In the genomic region with DNA sequence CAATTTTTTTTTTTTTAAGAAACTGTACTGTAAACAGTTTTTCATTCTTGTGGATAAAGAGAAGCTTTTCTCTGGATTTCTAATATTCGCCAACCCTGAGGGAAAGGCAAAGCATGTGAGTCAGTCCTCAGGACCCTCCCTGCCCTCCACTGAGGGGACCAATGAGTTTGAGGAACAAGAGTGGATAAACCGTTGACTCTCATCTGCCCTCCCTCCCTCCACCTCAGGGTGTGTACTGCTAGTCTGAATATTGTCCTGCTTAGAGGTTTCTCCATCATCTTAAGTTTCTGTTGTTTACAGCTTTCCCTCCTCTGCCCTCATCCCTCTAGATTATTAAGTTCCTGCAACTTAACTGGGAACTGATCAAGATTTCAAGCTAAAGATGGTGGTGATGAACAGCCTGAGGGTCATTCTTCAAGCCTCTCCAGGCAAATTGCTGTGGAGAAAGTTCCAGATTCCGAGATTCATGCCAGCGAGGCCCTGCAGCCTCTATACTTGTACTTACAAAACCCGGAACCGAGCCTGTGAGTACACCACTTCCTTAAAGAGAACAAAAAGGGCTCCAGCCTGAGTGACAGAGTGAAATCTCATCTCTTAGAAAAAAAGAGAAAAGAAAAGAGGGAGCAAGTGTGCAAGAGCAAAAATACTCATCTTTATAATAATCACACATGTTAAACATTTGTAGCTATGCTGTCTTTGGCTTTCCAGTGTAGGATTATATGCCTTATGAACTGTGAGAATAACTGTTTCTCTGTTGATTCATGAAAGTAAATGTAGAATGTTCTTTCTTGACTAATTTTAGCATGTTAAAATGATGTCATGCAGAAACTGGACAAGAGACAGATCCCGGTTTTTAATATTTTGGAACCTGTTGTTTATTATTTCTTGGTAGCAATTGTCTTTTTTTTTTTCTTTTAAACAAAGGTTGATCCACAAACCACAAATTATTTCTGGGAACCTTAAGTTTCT, we compare ENCODE assay signal across 8 cellular contexts. TPM values are rescaled to one million over a fixed set of nuclear protein-coding genes. Genes with fewer than 3 reads are reported as not detected.
A peak's percentile ranks its signal among the peaks of the same experiment; 100 is the strongest.
DNase-seq lines count a peak whose midpoint lies in the region; ATAC-seq, FAIRE-seq and TF ChIP-seq lines count a peak whose summit lies in the region.

No MANE protein-coding gene starts in this region.

- FAIRE-seq in GM12878 (lab: Jason Lieb, UNC) = peak; percentile 49

- peak overlapping the region; percentile 85 for H2AFZ ChIP-seq in GM12878 (ENCODE audit: control insufficient read depth, low read depth, low read length)

- peak overlapping the region; percentile 57; the same call in 1 of the 2 replicates for H3K27ac ChIP-seq in GM12878 (ENCODE audit: control insufficient read depth, insufficient read depth)
- peak overlapping the region; percentile 37 for H3K27ac ChIP-seq in muscle layer of duodenum (ENCODE audit: low read length)

- CTCF ChIA-PET in GM12878 (lab: Yijun Ruan, JAX) = interaction anchor here (0.6 to 3.0 kb wide), 2 partner anchors 11 to 697 kb away, joined by 3 to 20 read pairs; a partner anchor contains a TSS

- H3K27ac Mint-ChIP-seq in IgD-negative memory B cell = peak overlapping the region; percentile 95 to 98 (median 96)

- no TSS peak for BruUV-seq in GM12878 (replicated peaks; lab: Mats Ljungman, UMichigan)

- no peaks in the 10 kb centered on the region for H4K20me1 ChIP-seq in GM12878 (ENCODE audit: control insufficient read depth, insufficient read depth)

- H3K9me3 ChIP-seq in GM12878 (replicated peaks; ENCODE audit: control insufficient read depth, insufficient read depth, low read length) = no peaks in the 10 kb centered on the region
- no peaks in the 10 kb centered on the region for H3K9me3 ChIP-seq in muscle layer of duodenum (ENCODE audit: control insufficient read depth in 1 of 2, low read length in 2 of 2)

- TF ChIP-seq RAD21 in GM12878 (IDR thresholded peaks at IDR 0.05; ENCODE audit: insufficient read depth, low read depth, low read length) = no peak

- H3K79me2 ChIP-seq in GM12878 (ENCODE audit: control insufficient read depth, insufficient read depth, low read length) = no peaks in the 10 kb centered on the region

- in situ Hi-C loops in Caki2 (cut with HindIII; ENCODE audit: low pct_unique_long_range_greater_than_20kb, low sequenced_read_pairs) (no loop called here), GM12878 (cut with MboI) (no loop called here)

- H3K4me3 ChIP-seq in GM12878 (no peak overlapping the region), muscle layer of duodenum (ENCODE audit: low read depth in 1 of 2, low read length in 2 of 2) (no peak overlapping the region)

- H3K27me3 ChIP-seq in GM12878 (replicated peaks in 1 of 2; ENCODE audit: control insufficient read depth in 2 of 2, insufficient read depth in 2 of 2, low read length in 1 of 2) (no peaks in the 10 kb centered on the region), muscle layer of duodenum (ENCODE audit: low read depth, low read length) (no peaks in the 10 kb centered on the region)

- DNase-seq in Caki2 (ENCODE audit: low read depth) (peak; percentile 1), GM12878 (ENCODE audit: low read depth, low spot score) (no peak), RKO (ENCODE audit: low spot score) (no peak), SHP77 (lab: John Stamatoyannopoulos, UW) (no peak), amniotic stem cell (lab: John Stamatoyannopoulos, UW) (no peak)

- H3K4me1 Mint-ChIP-seq in IgD-negative memory B cell = peaks cover 33 to 42% (median 34%) of the 10 kb centered on the region in 3 donors

- no peak overlapping the region; the same call in 1 of the 2 replicates for H3K4me2 ChIP-seq in GM12878 (ENCODE audit: control insufficient read depth, insufficient read depth)

- POLR2A ChIA-PET in GM12878 (lab: Charles Lee) = no interaction called here

- 0 out of 2 replicates have a peak, but pooled peaks have one; percentile 39 for TF ChIP-seq POLR2A in GM12878 (IDR thresholded peaks at IDR 0.05; ENCODE audit: low read depth, low read length)

- peak overlapping the region; percentile 69 to 94 (median 86) for H3K4me3 Mint-ChIP-seq in IgD-negative memory B cell

- H3K36me3 Mint-ChIP-seq in IgD-negative memory B cell = peaks cover 7% of the 10 kb centered on the region

- H3K9me3 Mint-ChIP-seq in IgD-negative memory B cell = no peaks in the 10 kb centered on the region

- no peaks in the 10 kb centered on the region for H3K36me3 ChIP-seq in GM12878 (ENCODE audit: control insufficient read depth in 2 of 2, insufficient read depth in 2 of 2, low read length in 1 of 2)
- H3K36me3 ChIP-seq in muscle layer of duodenum (ENCODE audit: control insufficient read depth in 1 of 2, insufficient read depth in 2 of 2, low read length in 2 of 2) = peaks cover 0 to 6% of the 10 kb centered on the region in 2 donors

- SMC1A ChIA-PET in GM12878 (lab: Charles Lee; ENCODE audit: uncharacterized antibody, unreplicated experiment) = interaction anchor here (0.9 to 2.1 kb wide), 3 partner anchors 10 to 33 kb away, joined by 3 to 10 read pairs (median 3); no protein-coding TSS in a partner anchor

- 14% methylated on average over 7 of the region's 7 CpGs for WGBS in GM12878 (ENCODE audit: insufficient coverage, insufficient replicate concordance, low lambda C conversion rate, missing lambda C conversion rate)

- no peaks in the 10 kb centered on the region for H3K27me3 Mint-ChIP-seq in IgD-negative memory B cell

- ATAC-seq in GM21447 (IDR thresholded peaks at IDR 0.05; ENCODE audit: unreplicated experiment) (peak; percentile 97), GM12878 (peak; percentile 81)

- H3K9ac ChIP-seq in GM12878 (ENCODE audit: control insufficient read depth, insufficient read depth, low read length) = peak overlapping the region; percentile 31; the same call in 1 of the 2 replicates

- TF ChIP-seq EP300 in GM12878 (IDR thresholded peaks at IDR 0.05; ENCODE audit: borderline replicate concordance in 1 of 2, control insufficient read depth in 1 of 2, low read depth in 2 of 2, low read length in 2 of 2) = no peak

- TF ChIP-seq CTCF in GM12878 (IDR thresholded peaks at IDR 0.05 in 2 of 3, conservative IDR thresholded peaks at IDR 0.05 in 1 of 3; ENCODE audit: control insufficient read depth in 2 of 3, extremely low read depth in 1 of 3, insufficient read depth in 1 of 3, low read depth in 3 of 3, low read length in 3 of 3) = no peak

- H3K4me1 ChIP-seq in GM12878 (ENCODE audit: control insufficient read depth, insufficient read depth, low read length) (peaks cover 5% of the 10 kb centered on the region), muscle layer of duodenum (ENCODE audit: control insufficient read depth in 1 of 2, insufficient read depth in 2 of 2, low read length in 2 of 2) (peaks cover 9 to 15% of the 10 kb centered on the region in 2 donors)

- intact Hi-C loops in GM12878 (cut with micrococcal nuclease; ENCODE audit: unreplicated experiment) = no loop called here

- RAD21 ChIA-PET in GM12878 (lab: Charles Lee; ENCODE audit: unreplicated experiment) = no interaction called here

TF ChIP-seq in GM12878, 131 proteins besides CTCF, POLR2A, EP300 and RAD21 (continues in another document):
- TF ChIP-seq, protein P1, sequence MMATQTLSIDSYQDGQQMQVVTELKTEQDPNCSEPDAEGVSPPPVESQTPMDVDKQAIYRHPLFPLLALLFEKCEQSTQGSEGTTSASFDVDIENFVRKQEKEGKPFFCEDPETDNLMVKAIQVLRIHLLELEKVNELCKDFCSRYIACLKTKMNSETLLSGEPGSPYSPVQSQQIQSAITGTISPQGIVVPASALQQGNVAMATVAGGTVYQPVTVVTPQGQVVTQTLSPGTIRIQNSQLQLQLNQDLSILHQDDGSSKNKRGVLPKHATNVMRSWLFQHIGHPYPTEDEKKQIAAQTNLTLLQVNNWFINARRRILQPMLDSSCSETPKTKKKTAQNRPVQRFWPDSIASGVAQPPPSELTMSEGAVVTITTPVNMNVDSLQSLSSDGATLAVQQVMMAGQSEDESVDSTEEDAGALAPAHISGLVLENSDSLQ (IDR thresholded peaks at IDR 0.05) = peak; percentile 70; the same call in 1 of the 2 replicates

RNA-seq across cellular contexts. Expression of a gene that starts 11.9 kb away (rescaled TPM):
- total RNA-seq in Caki2 (2014; rRNA removed; shearing (Covaris generic); ENCODE audit: low replicate concordance) = 4.2 and 12.0 TPM in 2 replicates
- polyA plus RNA-seq in IgD-negative memory B cell = 25.0 TPM
- total RNA-seq in GM12878 (2013; cell fraction: nucleolus; rRNA removed) = 17.6 and 21.4 TPM in 2 replicates
- 2.7 and 2.9 TPM in 2 replicates for total RNA-seq in GM12878 (2014; rRNA removed)
- 3.5 and 5.9 TPM in 2 replicates for total RNA-seq in GM12878 (2014; rRNA removed; fragmentation: Illumina TruSeq; extraction: Trizol)
- 4.2 and 6.0 TPM in 2 replicates for total RNA-seq in GM12878 (2021)
- polyA plus RNA-seq in GM12878 (2011; ENCODE audit: low read depth) = 2.5 TPM
- 5.4 and 6.0 TPM in 2 replicates for polyA plus RNA-seq in GM12878 (2011; rRNA removed)
- 2.9 and 3.3 TPM in 2 replicates for polyA plus RNA-seq in GM12878 (2011; cell fraction: cytosol; rRNA removed)
- polyA plus RNA-seq in GM12878 (2011; cell fraction: nucleus; rRNA removed) = 5.5 and 6.8 TPM in 2 replicates
- polyA plus RNA-seq in GM12878 (2012) = 2.2 and 3.8 TPM in 2 replicates
- 3.9 and 5.2 TPM in 2 replicates for polyA plus RNA-seq in GM12878 (2014; fragmentation: Illumina TruSeq; extraction: Trizol)
- polyA plus RNA-seq in GM12878 (2014; fragmentation: Nextera tagmentation; extraction: Ambion mirVana) = 1 to 10 TPM; 1.2 to 2.5 TPM
- polyA plus RNA-seq in GM12878 (2014; rRNA removed) = 2.6 and 4.2 TPM in 2 replicates
- 1 to 10 TPM; 2.3 to 2.8 TPM for polyA plus RNA-seq in GM12878 (2016; fragmentation: Nextera tagmentation; extraction: Ambion mirVana)
- polyA minus RNA-seq in GM12878 (2011; rRNA and poly(A)+ RNA removed) = 9.2 and 10.4 TPM in 2 replicates
- 1.2 and 1.7 TPM in 2 replicates for polyA minus RNA-seq in GM12878 (2011; cell fraction: cytosol; rRNA and poly(A)+ RNA removed)
- polyA minus RNA-seq in GM12878 (2011; cell fraction: nucleus; rRNA and poly(A)+ RNA removed) = 3.4 and 8.4 TPM in 2 replicates

RNA-seq across cellular contexts. Expression of a gene that starts 40.4 kb away (rescaled TPM):
- 0.72 TPM in 1 of 2 replicates, not detected in the other for total RNA-seq in Caki2 (2014; rRNA removed; shearing (Covaris generic); ENCODE audit: low replicate concordance)
- polyA plus RNA-seq in IgD-negative memory B cell = 43.8 TPM
- total RNA-seq in GM12878 (2013; cell fraction: nucleolus; rRNA removed) = 18.8 and 19.6 TPM in 2 replicates
- total RNA-seq in GM12878 (2014; rRNA removed) = 8.2 and 8.8 TPM in 2 replicates
- 17.4 and 19.7 TPM in 2 replicates for total RNA-seq in GM12878 (2014; rRNA removed; fragmentation: Illumina TruSeq; extraction: Trizol)
- total RNA-seq in GM12878 (2021) = 11.7 and 12.8 TPM in 2 replicates
- 17.7 TPM for polyA plus RNA-seq in GM12878 (2011; ENCODE audit: low read depth)
- polyA plus RNA-seq in GM12878 (2011; rRNA removed) = 22.3 and 26.5 TPM in 2 replicates
- polyA plus RNA-seq in GM12878 (2011; cell fraction: cytosol; rRNA removed) = 9.0 and 9.6 TPM in 2 replicates
- polyA plus RNA-seq in GM12878 (2011; cell fraction: nucleus; rRNA removed) = 21.9 and 23.6 TPM in 2 replicates
- 20.0 and 20.4 TPM in 2 replicates for polyA plus RNA-seq in GM12878 (2012)
- 34.1 and 44.8 TPM in 2 replicates for polyA plus RNA-seq in GM12878 (2014; fragmentation: Illumina TruSeq; extraction: Trizol)
- polyA plus RNA-seq in GM12878 (2014; fragmentation: Nextera tagmentation; extraction: Ambion mirVana) = 10 to 100 TPM; 10.5 to 14.0 TPM
- polyA plus RNA-seq in GM12878 (2014; rRNA removed) = 19.5 and 20.8 TPM in 2 replicates
- 10 to 100 TPM; 15.5 to 15.7 TPM for polyA plus RNA-seq in GM12878 (2016; fragmentation: Nextera tagmentation; extraction: Ambion mirVana)
- 7.5 and 9.7 TPM in 2 replicates for polyA minus RNA-seq in GM12878 (2011; rRNA and poly(A)+ RNA removed)
- 3.3 and 7.2 TPM in 2 replicates for polyA minus RNA-seq in GM12878 (2011; cell fraction: cytosol; rRNA and poly(A)+ RNA removed)
- 4.1 and 10.8 TPM in 2 replicates for polyA minus RNA-seq in GM12878 (2011; cell fraction: nucleus; rRNA and poly(A)+ RNA removed)
